In genomic region chr10:93186631-93187030, GRCh38 we compare ENCODE assay signal across 19 cellular contexts.
"Had no signal": no experiment of that assay in that cellular context is flagged by ENCODE, and none has a peak within 500 bp of the region (broad histone marks: within the 10 kb centered on the region; RNA-seq: fewer than 3 reads in every experiment).

No MANE protein-coding gene starts in this region.

- H3K27me3 ChIP-seq: cardiac muscle cell, esophagus squamous epithelium, left lung had no signal

- H3K36me3 ChIP-seq: cardiac muscle cell, esophagus squamous epithelium, left lung, prostate gland had no signal

- H3K4me3 ChIP-seq: cardiac muscle cell, esophagus squamous epithelium, left lung, prostate gland, skin epidermis had no signal

- H3K27ac Mint-ChIP-seq: activated CD4-positive, alpha-beta T cell treated with anti-CD3 and anti-CD28 coated beads, Interleukin-2, amount 10 ng/mL, durations not matched to agents 7 days and 5 days; activated naive CD4-positive, alpha-beta T cell treated with anti-CD3 and anti-CD28 coated beads, Interleukin-2, amount 10 ng/mL, durations not matched to agents 7 days and 5 days; effector memory CD8-positive, alpha-beta T cell; stimulated activated naive CD8-positive, alpha-beta T cell treated with anti-CD3 and anti-CD28 coated beads, Interleukin-15, amount 100 ng/mL, for 72 hours; type B pancreatic cell had no signal

- H3K9me3 ChIP-seq: esophagus squamous epithelium, left lung, prostate gland had no signal

- ATAC-seq: activated CD4-positive, CD25-positive, alpha-beta regulatory T cell treated with anti-CD3 and anti-CD28 coated beads, Interleukin-2, amount 50 U/mL, for 24 hours; activated T-cell treated with anti-CD3 and anti-CD28 coated beads, Interleukin-2, amount 50 U/mL, for 4 hours; effector memory CD8-positive, alpha-beta T cell; left lung; right cardiac atrium; stimulated activated naive CD8-positive, alpha-beta T cell treated with anti-CD3 and anti-CD28 coated beads, Interleukin-15, amount 100 ng/mL, for 72 hours had no signal

- H3K27ac ChIP-seq: cardiac muscle cell, esophagus squamous epithelium, left lung, prostate gland had no signal

- H3K36me3 Mint-ChIP-seq: activated naive CD4-positive, alpha-beta T cell treated with anti-CD3 and anti-CD28 coated beads, Interleukin-2, amount 10 ng/mL, durations not matched to agents 7 days and 5 days; naive B cell; type B pancreatic cell had no signal

- H3K9me3 Mint-ChIP-seq: activated CD4-positive, alpha-beta T cell treated with anti-CD3 and anti-CD28 coated beads, Interleukin-2, amount 10 ng/mL, durations not matched to agents 7 days and 5 days; activated naive CD4-positive, alpha-beta T cell treated with anti-CD3 and anti-CD28 coated beads, Interleukin-2, amount 10 ng/mL, durations not matched to agents 7 days and 5 days; activated T-cell treated with anti-CD3 and anti-CD28 coated beads, Interleukin-2, amount 50 U/mL, for 4 hours; effector memory CD8-positive, alpha-beta T cell; stimulated activated naive CD8-positive, alpha-beta T cell treated with anti-CD3 and anti-CD28 coated beads, Interleukin-15, amount 100 ng/mL, for 72 hours; type B pancreatic cell had no signal

- H3K4me1 ChIP-seq: esophagus squamous epithelium, prostate gland had no signal

- DNase-seq: activated CD4-positive, alpha-beta T cell treated with anti-CD3 and anti-CD28 coated beads, Interleukin-2, amount 10 ng/mL, durations not matched to agents 7 days and 5 days; activated CD8-positive, alpha-beta memory T cell treated with anti-CD3 and anti-CD28 coated beads, Interleukin-2, amount 50 U/mL, for 4 hours; activated naive CD4-positive, alpha-beta T cell treated with anti-CD3 and anti-CD28 coated beads, Interleukin-2, amount 10 ng/mL, durations not matched to agents 7 days and 5 days; activated T-cell treated with anti-CD3 and anti-CD28 coated beads, Interleukin-2, amount 50 U/mL, for 4 hours; effector memory CD8-positive, alpha-beta T cell; esophagus squamous epithelium; foreskin melanocyte; head of caudate nucleus; left lung; naive B cell; right cardiac atrium; stimulated activated CD4-positive, alpha-beta T cell treated with anti-CD3 and anti-CD28 coated beads, Interleukin-2, amount 100 ng/mL, for 48 hours; stimulated activated naive CD8-positive, alpha-beta T cell treated with anti-CD3 and anti-CD28 coated beads, Interleukin-15, amount 100 ng/mL, for 72 hours had no signal

- H3K4me3 Mint-ChIP-seq: activated CD4-positive, alpha-beta T cell treated with anti-CD3 and anti-CD28 coated beads, Interleukin-2, amount 10 ng/mL, durations not matched to agents 7 days and 5 days; activated naive CD4-positive, alpha-beta T cell treated with anti-CD3 and anti-CD28 coated beads, Interleukin-2, amount 10 ng/mL, durations not matched to agents 7 days and 5 days; activated T-cell treated with anti-CD3 and anti-CD28 coated beads, Interleukin-2, amount 50 U/mL, for 4 hours; effector memory CD8-positive, alpha-beta T cell; naive B cell; neural crest cell; stimulated activated naive CD8-positive, alpha-beta T cell treated with anti-CD3 and anti-CD28 coated beads, Interleukin-15, amount 100 ng/mL, for 72 hours; type B pancreatic cell had no signal

- H3K4me1 Mint-ChIP-seq: activated CD4-positive, alpha-beta T cell treated with anti-CD3 and anti-CD28 coated beads, Interleukin-2, amount 10 ng/mL, durations not matched to agents 7 days and 5 days; activated naive CD4-positive, alpha-beta T cell treated with anti-CD3 and anti-CD28 coated beads, Interleukin-2, amount 10 ng/mL, durations not matched to agents 7 days and 5 days; naive B cell; neural crest cell; stimulated activated naive CD8-positive, alpha-beta T cell treated with anti-CD3 and anti-CD28 coated beads, Interleukin-15, amount 100 ng/mL, for 72 hours had no signal
